ENCODE assay signal across 1 cellular context in genomic region chr6:151358475-151358874, GRCh38.
TF ChIP-seq lines count a peak whose summit lies in the region.

No MANE protein-coding gene starts in this region.

TF ChIP-seq in GM23338, 12 proteins besides CTCF, POLR2A, EP300 and RAD21 (continued from another document):
- TF ChIP-seq ZNF462 (CRISPR knock-in tag; IDR thresholded peaks at IDR 0.05) (no peak), JUNB (IDR thresholded peaks at IDR 0.05; ENCODE audit: unreplicated experiment) (no peak)
